1 cellular context compared by ENCODE assay signal in the genomic region with DNA sequence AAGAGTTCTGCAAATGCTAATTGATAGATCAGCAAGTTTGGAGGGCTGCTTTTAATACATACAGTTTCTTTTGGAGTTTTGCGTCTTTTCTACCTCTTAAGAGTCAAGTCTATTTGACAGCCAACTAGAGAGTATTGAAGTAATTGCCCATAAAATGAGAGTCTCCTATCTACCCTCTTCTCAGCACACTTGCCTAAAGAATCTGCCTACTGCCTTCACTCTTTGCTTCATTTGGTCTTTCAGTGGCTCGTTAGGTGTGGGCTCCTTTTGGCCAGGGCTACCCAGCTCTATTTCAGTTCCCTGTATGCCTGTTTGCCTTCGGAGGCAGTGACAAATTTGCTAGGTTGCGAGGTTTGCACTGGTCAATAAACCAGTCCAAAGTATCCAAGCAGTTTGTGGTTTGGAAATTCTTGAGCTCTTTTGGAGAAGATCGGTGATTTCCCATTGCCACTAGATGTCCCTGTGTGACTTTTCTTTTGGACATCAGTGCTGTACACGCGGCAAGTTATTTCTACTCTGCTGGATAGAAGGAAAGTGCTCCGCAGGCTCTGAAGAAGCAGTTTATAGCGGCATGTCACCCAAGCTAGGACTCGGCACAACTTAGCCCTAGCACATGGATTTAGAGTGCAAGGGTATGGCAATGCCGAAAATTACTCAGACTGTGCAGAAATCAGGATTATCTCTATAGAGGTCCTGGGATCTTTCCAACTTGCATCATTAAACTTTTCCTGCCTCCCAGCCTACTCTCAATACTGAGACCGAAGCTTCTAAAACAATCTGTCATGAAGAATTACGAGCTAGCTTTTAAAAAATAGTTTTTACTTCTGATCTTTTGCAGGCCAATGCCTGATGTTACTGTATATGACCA.
TF ChIP-seq lines count a peak whose summit lies in the region.

No MANE protein-coding gene starts in this region.

TF ChIP-seq in endothelial cell of umbilical vein, 7 proteins besides CTCF, POLR2A, EP300 and RAD21:
- TF ChIP-seq FOS (IDR thresholded peaks at IDR 0.05; ENCODE audit: borderline replicate concordance, insufficient read depth, low read length) = no peak
- no peak for TF ChIP-seq MYC (IDR thresholded peaks at IDR 0.05; ENCODE audit: low read depth, low read length)
- TF ChIP-seq GATA2 (IDR thresholded peaks at IDR 0.05; ENCODE audit: insufficient read depth, insufficient read length, low read depth, low read length) = no peak
- TF ChIP-seq JUN (IDR thresholded peaks at IDR 0.05; ENCODE audit: borderline replicate concordance, insufficient read depth, insufficient read length, low read depth) = no peak
- TF ChIP-seq POLR2AphosphoS5 (IDR thresholded peaks at IDR 0.05; ENCODE audit: insufficient read depth, low read depth, low read length) = no peak
- TF ChIP-seq MAX (IDR thresholded peaks at IDR 0.05; ENCODE audit: insufficient read depth, insufficient read length) = no peak
- no peak for TF ChIP-seq EZH2 (IDR thresholded peaks at IDR 0.05; ENCODE audit: borderline replicate concordance, low read depth, low read length, severe bottlenecking)
